In the genomic region with DNA sequence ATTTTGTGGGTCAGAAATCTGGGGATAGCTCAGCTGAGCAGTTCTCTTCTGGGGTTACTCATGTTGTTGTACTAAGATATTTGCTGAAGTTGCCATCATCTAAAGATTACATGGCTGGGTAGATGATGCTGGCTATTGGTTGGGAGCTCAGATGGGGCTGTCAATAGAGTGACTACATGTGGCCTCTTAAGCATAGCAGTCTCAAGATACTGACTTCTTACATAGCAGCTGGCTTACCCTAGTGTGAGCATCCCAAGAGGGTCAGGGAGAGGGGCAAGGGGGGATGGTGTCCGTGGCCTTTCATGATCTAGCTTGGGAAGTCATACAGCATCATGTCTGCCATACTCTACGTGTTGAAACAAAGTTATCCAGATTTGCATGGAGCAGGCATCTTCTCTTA, we compare ENCODE assay signal across 39 cellular contexts.
"Had no signal": no experiment of that assay in that cellular context is flagged by ENCODE, and none has a peak within 500 bp of the region (broad histone marks: within the 10 kb centered on the region; RNA-seq: fewer than 3 reads in every experiment).

No MANE protein-coding gene starts in this region.

- H3K4me3 ChIP-seq: adrenal gland, ascending aorta, body of pancreas, breast epithelium, cardiac muscle cell had no signal

- H3K4me3 Mint-ChIP-seq: activated naive CD4-positive, alpha-beta T cell treated with anti-CD3 and anti-CD28 coated beads for 36 hours; activated naive CD4-positive, alpha-beta T cell treated with anti-CD3 and anti-CD28 coated beads, Interleukin-2, amount 10 ng/mL, durations not matched to agents 7 days and 5 days; activated naive CD4-positive, alpha-beta T cell treated with anti-CD3 and anti-CD28 coated beads, Interleukin-2, amount 50 U/mL, for 24 hours; activated naive CD8-positive, alpha-beta T cell; activated naive CD8-positive, alpha-beta T cell treated with anti-CD3 and anti-CD28 coated beads for 36 hours; activated naive CD8-positive, alpha-beta T cell treated with anti-CD3 and anti-CD28 coated beads, Interleukin-2, amount 10 ng/mL, durations not matched to agents 7 days and 5 days; activated naive CD8-positive, alpha-beta T cell treated with anti-CD3 and anti-CD28 coated beads, Interleukin-2, amount 50 U/mL, for 24 hours; activated T-cell treated with anti-CD3 and anti-CD28 coated beads, Interleukin-2, amount 50 U/mL, for 24 hours; activated T-cell treated with anti-CD3 and anti-CD28 coated beads, Interleukin-2, amount 50 U/mL, for 4 hours; activated T-cell treated with anti-CD3 and anti-CD28 coated beads, Interleukin-2, amount 50 U/mL, for 72 hours; activated T-helper 1 cell treated with anti-CD3 and anti-CD28 coated beads, Interleukin-12 subunit alpha, Interleukin-12 subunit beta, Interleukin-2, Interleukin-4 antibody, amounts not matched to agents 30 ng/mL and 10 ng/mL and 1 ng/mL, durations not matched to agents 14 hours and 24 hours and 36 hours; activated T-helper 17 cell treated with anti-CD3 and anti-CD28 coated beads, Interleukin-2, amount 50 U/mL, for 72 hours; brain; central memory CD8-positive, alpha-beta T cell had no signal

- H3K36me3 Mint-ChIP-seq: activated naive CD4-positive, alpha-beta T cell treated with anti-CD3 and anti-CD28 coated beads, Interleukin-2, amount 10 ng/mL, durations not matched to agents 7 days and 5 days; activated naive CD4-positive, alpha-beta T cell treated with anti-CD3 and anti-CD28 coated beads, Interleukin-2, amount 50 U/mL, for 24 hours; activated naive CD8-positive, alpha-beta T cell; activated naive CD8-positive, alpha-beta T cell treated with anti-CD3 and anti-CD28 coated beads for 36 hours; activated naive CD8-positive, alpha-beta T cell treated with anti-CD3 and anti-CD28 coated beads, Interleukin-2, amount 10 ng/mL, durations not matched to agents 7 days and 5 days; brain had no signal

- H3K4me1 Mint-ChIP-seq: activated naive CD4-positive, alpha-beta T cell treated with anti-CD3 and anti-CD28 coated beads, Interleukin-2, amount 10 ng/mL, durations not matched to agents 7 days and 5 days; activated naive CD4-positive, alpha-beta T cell treated with anti-CD3 and anti-CD28 coated beads, Interleukin-2, amount 50 U/mL, for 24 hours; activated naive CD8-positive, alpha-beta T cell treated with anti-CD3 and anti-CD28 coated beads, Interleukin-2, amount 10 ng/mL, durations not matched to agents 7 days and 5 days; activated naive CD8-positive, alpha-beta T cell treated with anti-CD3 and anti-CD28 coated beads, Interleukin-2, amount 50 U/mL, for 24 hours; activated T-helper 17 cell treated with anti-CD3 and anti-CD28 coated beads, Interleukin-2, amount 50 U/mL, for 72 hours; central memory CD8-positive, alpha-beta T cell had no signal

- H3K9me3 Mint-ChIP-seq: activated naive CD4-positive, alpha-beta T cell treated with anti-CD3 and anti-CD28 coated beads for 36 hours; activated naive CD8-positive, alpha-beta T cell treated with anti-CD3 and anti-CD28 coated beads, Interleukin-2, amount 10 ng/mL, durations not matched to agents 7 days and 5 days; activated naive CD8-positive, alpha-beta T cell treated with anti-CD3 and anti-CD28 coated beads, Interleukin-2, amount 50 U/mL, for 24 hours; activated T-cell treated with anti-CD3 and anti-CD28 coated beads, Interleukin-2, amount 50 U/mL, for 24 hours; activated T-cell treated with anti-CD3 and anti-CD28 coated beads, Interleukin-2, amount 50 U/mL, for 4 hours; activated T-helper 1 cell treated with anti-CD3 and anti-CD28 coated beads, Interleukin-12 subunit alpha, Interleukin-12 subunit beta, Interleukin-2, Interleukin-4 antibody, amounts not matched to agents 30 ng/mL and 10 ng/mL and 1 ng/mL, durations not matched to agents 14 hours and 24 hours and 36 hours; activated T-helper 17 cell treated with anti-CD3 and anti-CD28 coated beads, Interleukin-2, amount 50 U/mL, for 72 hours; activated T-helper 2 cell treated with anti-CD3 and anti-CD28 coated beads, Interferon-gamma antibody, Interleukin-2, Interleukin-4, amounts not matched to agents 10 μg/mL and 5 μg/mL and 100 μg/mL, durations not matched to agents 14 hours and 24 hours and 36 hours; central memory CD8-positive, alpha-beta T cell had no signal

- H3K4me1 ChIP-seq: adrenal gland, breast epithelium had no signal

- H3K36me3 ChIP-seq: adrenal gland, ascending aorta, brain microvascular endothelial cell, breast epithelium, cardiac muscle cell had no signal

- DNase-seq: activated effector memory CD4-positive, alpha-beta T cell treated with anti-CD3 and anti-CD28 coated beads, Interleukin-2, amount 50 U/mL, for 16 hours; activated effector memory CD4-positive, alpha-beta T cell treated with Interleukin-2 at 50 U/mL for 16 hours; activated gamma-delta T cell; activated gamma-delta T cell treated with Interleukin-2 at 50 U/mL for 16 hours; activated naive CD4-positive, alpha-beta T cell; activated naive CD4-positive, alpha-beta T cell treated with anti-CD3 and anti-CD28 coated beads for 36 hours; activated naive CD4-positive, alpha-beta T cell treated with anti-CD3 and anti-CD28 coated beads, Interleukin-2, amount 10 ng/mL, durations not matched to agents 7 days and 5 days; activated naive CD4-positive, alpha-beta T cell treated with anti-CD3 and anti-CD28 coated beads, Interleukin-2, amount 50 U/mL, for 16 hours; activated naive CD4-positive, alpha-beta T cell treated with Interleukin-2 at 50 U/mL for 16 hours; activated naive CD8-positive, alpha-beta T cell treated with anti-CD3 and anti-CD28 coated beads for 36 hours; activated naive CD8-positive, alpha-beta T cell treated with anti-CD3 and anti-CD28 coated beads, Interleukin-2, amount 10 ng/mL, durations not matched to agents 7 days and 5 days; activated naive CD8-positive, alpha-beta T cell treated with anti-CD3 and anti-CD28 coated beads, Interleukin-2, amount 50 U/mL, for 24 hours; activated T-cell treated with anti-CD3 and anti-CD28 coated beads for 4 hours; activated T-cell treated with anti-CD3 and anti-CD28 coated beads, Interleukin-2, amount 50 U/mL, for 1 hour; activated T-cell treated with anti-CD3 and anti-CD28 coated beads, Interleukin-2, amount 50 U/mL, for 24 hours; activated T-cell treated with anti-CD3 and anti-CD28 coated beads, Interleukin-2, amount 50 U/mL, for 4 hours; activated T-cell treated with anti-CD3 and anti-CD28 coated beads, Interleukin-2, amount 50 U/mL, for 48 hours; activated T-cell treated with anti-CD3 and anti-CD28 coated beads, Interleukin-2, amount 50 U/mL, for 72 hours; adrenal gland; amniotic stem cell; amygdala; anterior cingulate cortex; aorta; body of pancreas; brain microvascular endothelial cell; caudate nucleus; central memory CD4-positive, alpha-beta T cell; cerebellar nuclear complex had no signal

- H3K9me3 ChIP-seq: adrenal gland, ascending aorta, body of pancreas, breast epithelium had no signal

- H3K27me3 ChIP-seq: brain microvascular endothelial cell had no signal

- H3K27ac Mint-ChIP-seq: activated naive CD4-positive, alpha-beta T cell treated with anti-CD3 and anti-CD28 coated beads for 36 hours; activated naive CD4-positive, alpha-beta T cell treated with anti-CD3 and anti-CD28 coated beads, Interleukin-2, amount 10 ng/mL, durations not matched to agents 7 days and 5 days; activated naive CD4-positive, alpha-beta T cell treated with anti-CD3 and anti-CD28 coated beads, Interleukin-2, amount 50 U/mL, for 24 hours; activated naive CD4-positive, alpha-beta T cell treated with anti-CD3 and anti-CD28 coated beads, Interleukin-2, amount 50 U/mL, for 72 hours; activated naive CD8-positive, alpha-beta T cell; activated naive CD8-positive, alpha-beta T cell treated with anti-CD3 and anti-CD28 coated beads for 36 hours; activated naive CD8-positive, alpha-beta T cell treated with anti-CD3 and anti-CD28 coated beads, Interleukin-2, amount 10 ng/mL, durations not matched to agents 7 days and 5 days; activated naive CD8-positive, alpha-beta T cell treated with anti-CD3 and anti-CD28 coated beads, Interleukin-2, amount 50 U/mL, for 24 hours; activated T-cell treated with anti-CD3 and anti-CD28 coated beads, Interleukin-2, amount 50 U/mL, for 24 hours; activated T-cell treated with anti-CD3 and anti-CD28 coated beads, Interleukin-2, amount 50 U/mL, for 72 hours; activated T-helper 1 cell treated with anti-CD3 and anti-CD28 coated beads, Interleukin-12 subunit alpha, Interleukin-12 subunit beta, Interleukin-2, Interleukin-4 antibody, amounts not matched to agents 30 ng/mL and 10 ng/mL and 1 ng/mL, durations not matched to agents 14 hours and 24 hours and 36 hours; activated T-helper 17 cell treated with anti-CD3 and anti-CD28 coated beads, Interleukin-2, amount 50 U/mL, for 72 hours; activated T-helper 2 cell treated with anti-CD3 and anti-CD28 coated beads, Interferon-gamma antibody, Interleukin-2, Interleukin-4, amounts not matched to agents 10 μg/mL and 5 μg/mL and 100 μg/mL, durations not matched to agents 14 hours and 24 hours and 36 hours; brain had no signal

- ATAC-seq: activated naive CD4-positive, alpha-beta T cell treated with anti-CD3 and anti-CD28 coated beads, Interleukin-2, amount 50 U/mL, for 72 hours; activated naive CD8-positive, alpha-beta T cell treated with anti-CD3 and anti-CD28 coated beads, Interleukin-2, amount 50 U/mL, for 24 hours; activated T-cell treated with anti-CD3 and anti-CD28 coated beads, Interleukin-2, amount 50 U/mL, for 4 hours; activated T-cell treated with anti-CD3 and anti-CD28 coated beads, Interleukin-2, amount 50 U/mL, for 72 hours; activated T-helper 17 cell treated with anti-CD3 and anti-CD28 coated beads, Interleukin-2, amount 50 U/mL, for 72 hours; body of pancreas had no signal

- H3K27ac ChIP-seq: adrenal gland, ascending aorta, body of pancreas, brain microvascular endothelial cell, breast epithelium, cardiac muscle cell had no signal
